Comparison of ENCODE assay signal across 1 cellular context in genomic region chr5:76856800-76857199, GRCh38.
TF ChIP-seq lines count a peak whose summit lies in the region.
"Not testable (repeated sequence)": the region's sequence is repeated elsewhere in the genome, so short reads cannot be mapped to it uniquely, and the experiment has no call there.

No MANE protein-coding gene starts in this region.

TF ChIP-seq in K562, 482 proteins besides CTCF, POLR2A, EP300 and RAD21:
- TF ChIP-seq DPF2 (IDR thresholded peaks at IDR 0.05) (0 out of 2 replicates have a peak, but pooled peaks have one; percentile 18), ESRRA (IDR thresholded peaks at IDR 0.05; ENCODE audit: borderline replicate concordance, low read depth) (peak; percentile 48; the same call in 1 of the 2 replicates), SMARCE1 (IDR thresholded peaks at IDR 0.05) (0 out of 2 replicates have a peak, but pooled peaks have one; percentile 14), NFIC (IDR thresholded peaks at IDR 0.05) (peak; percentile 79), SMARCA4 (IDR thresholded peaks at IDR 0.05) (peak; percentile 20; the same call in 1 of the 2 replicates), NR2C1 (tag; IDR thresholded peaks at IDR 0.05) (peak; percentile 39; the same call in 1 of the 2 replicates), CBFA2T3 (IDR thresholded peaks at IDR 0.05) (peak; percentile 31; the same call in 1 of the 2 replicates), KDM1A (IDR thresholded peaks at IDR 0.05) (peak in 1 of 2 experiments; percentile 77; a peak in 2 of 4 replicates), ARID1B (IDR thresholded peaks at IDR 0.05) (peak; percentile 38; the same call in 1 of the 2 replicates), NR2C2 (tag; IDR thresholded peaks at IDR 0.05) (peak; percentile 29; the same call in 1 of the 2 replicates), BCOR (IDR thresholded peaks at IDR 0.05) (peak; percentile 79), ADNP (tag; IDR thresholded peaks at IDR 0.05) (peak; percentile 82), ID3 (tag; IDR thresholded peaks at IDR 0.05) (peak; percentile 97), EHMT2 (IDR thresholded peaks at IDR 0.05) (peak; percentile 59; the same call in 1 of the 2 replicates), HMBOX1 (IDR thresholded peaks at IDR 0.05) (0 out of 2 replicates have a peak, but pooled peaks have one; percentile 17)
- not testable (repeated sequence) for TF ChIP-seq NR2C1 (IDR thresholded peaks at IDR 0.05); NR2C2 (CRISPR knock-in tag; IDR thresholded peaks at IDR 0.05); ID3 (CRISPR knock-in tag; IDR thresholded peaks at IDR 0.05)
